In the genomic region with DNA sequence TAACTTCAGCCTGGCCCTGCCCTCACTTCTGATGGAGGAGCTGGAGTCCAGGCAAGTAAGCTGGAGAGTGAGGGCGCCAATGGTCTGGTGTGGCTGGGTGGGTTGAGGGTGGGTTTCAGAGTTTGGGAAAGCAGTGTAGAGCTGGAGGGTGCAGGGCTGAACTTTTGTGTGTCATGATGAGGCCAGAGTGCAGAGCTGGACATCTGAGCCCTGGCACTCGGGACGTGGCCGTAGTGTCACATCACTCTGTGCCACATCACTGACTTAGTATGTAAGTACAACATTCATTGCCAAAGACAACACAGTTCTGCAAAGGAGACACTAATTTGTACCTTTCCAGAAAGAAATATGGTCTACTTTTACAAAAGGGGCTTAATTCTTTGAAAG, we compare ENCODE assay signal across 34 cellular contexts. TPM values are rescaled to one million over a fixed set of nuclear protein-coding genes. Genes with fewer than 3 reads are reported as not detected.
"Had no signal": no experiment of that assay in that cellular context is flagged by ENCODE, and none has a peak within 500 bp of the region (broad histone marks: within the 10 kb centered on the region; RNA-seq: fewer than 3 reads in every experiment).

No MANE protein-coding gene starts in this region.

- H3K4me3 ChIP-seq: esophagus squamous epithelium, mucosa of descending colon, neural progenitor cell, ovary, stomach, thyroid gland had no signal

- ATAC-seq: effector memory CD8-positive, alpha-beta T cell; naive thymus-derived CD4-positive, alpha-beta T cell; sciatic nerve; stimulated activated effector memory CD8-positive, alpha-beta T cell treated with anti-CD3 and anti-CD28 coated beads, Interleukin-12 subunit alpha, Interleukin-12 subunit beta, amount 100 ng/mL, for 72 hours had no signal

- H3K27ac ChIP-seq: esophagus squamous epithelium, neural progenitor cell, ovary, stomach, thyroid gland had no signal

- H3K36me3 ChIP-seq: neural progenitor cell, ovary, thyroid gland had no signal

- H3K4me1 ChIP-seq: neural progenitor cell, thyroid gland had no signal

- H3K9ac ChIP-seq: neural progenitor cell had no signal

- FAIRE-seq: endometrium, frontal cortex, keratinocyte had no signal

- H2AFZ ChIP-seq: neural progenitor cell had no signal

- H3K27me3 ChIP-seq: esophagus squamous epithelium, neural progenitor cell, ovary, stomach, thyroid gland had no signal

- H3K4me2 ChIP-seq: neural progenitor cell had no signal

- H3K9me3 ChIP-seq: esophagus squamous epithelium, mucosa of descending colon, ovary, stomach, thyroid gland had no signal

- DNase-seq: cortex of kidney; effector memory CD8-positive, alpha-beta T cell; erythroblast; esophagus squamous epithelium; head of caudate nucleus; mesenchymal stem cell; mucosa of descending colon; naive thymus-derived CD4-positive, alpha-beta T cell; nucleus accumbens; ovary; posterior cingulate gyrus; retina; stimulated activated CD4-positive, alpha-beta T cell treated with anti-CD3 and anti-CD28 coated beads, Interleukin-2, amount 100 ng/mL, for 24 hours; stimulated activated CD4-positive, alpha-beta T cell treated with anti-CD3 and anti-CD28 coated beads, Interleukin-4, amount 100 ng/mL, for 24 hours; stimulated activated naive CD4-positive, alpha-beta T cell treated with Interleukin-2 at 50 U/mL for 16 hours; stomach; thyroid gland had no signal

RNA-seq across cellular contexts. Expression of gene SPATA46, which starts 15.8 kb away (rescaled TPM):
- total RNA-seq: dermis microvascular lymphatic vessel endothelial cell; esophagus squamous epithelium; fibroblast of villous mesenchyme; frontal cortex; glomerular endothelial cell; lower leg skin; lung microvascular endothelial cell; mesothelial cell of epicardium; mucosa of descending colon; naive thymus-derived CD4-positive, alpha-beta T cell; ovary; pulmonary artery endothelial cell; sciatic nerve; skeletal muscle tissue; stomach; subcutaneous adipose tissue; temporal lobe; thyroid gland; urinary bladder had no signal
- polyA plus RNA-seq: keratinocyte; naive thymus-derived CD4-positive, alpha-beta T cell; ovary; stomach; urinary bladder had no signal

RNA-seq across cellular contexts. Expression of gene C1orf226, which starts 20.7 kb away (rescaled TPM):
- polyA plus RNA-seq: naive thymus-derived CD4-positive, alpha-beta T cell had no signal

RNA-seq across cellular contexts. Expression of gene SH2D1B, which starts 51.1 kb away (rescaled TPM):
- total RNA-seq: dermis microvascular lymphatic vessel endothelial cell, fibroblast of villous mesenchyme, frontal cortex, glomerular endothelial cell, lower leg skin, lung microvascular endothelial cell, mesothelial cell of epicardium, pulmonary artery endothelial cell, temporal lobe, thyroid gland had no signal
- polyA plus RNA-seq: keratinocyte had no signal
